In genomic region chr3:125013095-125013494, GRCh38 we compare ENCODE assay signal across 21 cellular contexts.
"Had no signal": no experiment of that assay in that cellular context is flagged by ENCODE, and none has a peak within 500 bp of the region (broad histone marks: within the 10 kb centered on the region; RNA-seq: fewer than 3 reads in every experiment).

No MANE protein-coding gene starts in this region.

- H3K4me3 ChIP-seq: smooth muscle cell, upper lobe of right lung had no signal

- H3K27me3 Mint-ChIP-seq: activated B cell treated with CpG ODN at 0.5 μM for 24 hours; activated CD4-positive, alpha-beta memory T cell treated with anti-CD3 and anti-CD28 coated beads for 36 hours; activated CD8-positive, alpha-beta memory T cell treated with anti-CD3 and anti-CD28 coated beads, Interleukin-2, amount 10 ng/mL, durations not matched to agents 7 days and 5 days; dendritic cell treated with granulocyte-macrophage colony-stimulating factor and Interleukin-4, amounts not matched to agents 40 ng/mL and 50 ng/mL, for 4 days; T-cell had no signal

- H3K27ac Mint-ChIP-seq: activated B cell treated with CpG ODN at 0.5 μM for 24 hours; activated CD4-positive, alpha-beta memory T cell treated with anti-CD3 and anti-CD28 coated beads for 36 hours; activated CD8-positive, alpha-beta memory T cell treated with anti-CD3 and anti-CD28 coated beads, Interleukin-2, amount 10 ng/mL, durations not matched to agents 7 days and 5 days; brain; dendritic cell treated with granulocyte-macrophage colony-stimulating factor and Interleukin-4, amounts not matched to agents 40 ng/mL and 50 ng/mL, for 4 days; T-cell had no signal

- H3K9me3 ChIP-seq: upper lobe of right lung had no signal

- H3K27ac ChIP-seq: upper lobe of right lung had no signal

- H3K4me1 Mint-ChIP-seq: activated B cell treated with CpG ODN at 0.5 μM for 24 hours, brain had no signal

- ATAC-seq: activated CD8-positive, alpha-beta memory T cell treated with anti-CD3 and anti-CD28 coated beads, Interleukin-2, amount 10 ng/mL, durations not matched to agents 7 days and 5 days; sciatic nerve; SK-N-SH treated with all-trans-retinoic acid at 6 μM for 48 hours; T-cell; upper lobe of right lung had no signal

- DNase-seq: activated B cell treated with CpG ODN at 0.5 μM for 24 hours; activated CD4-positive, alpha-beta memory T cell treated with anti-CD3 and anti-CD28 coated beads for 36 hours; activated CD4-positive, alpha-beta T cell treated with anti-CD3 and anti-CD28 coated beads for 4 hours; activated CD8-positive, alpha-beta memory T cell treated with anti-CD3 and anti-CD28 coated beads, Interleukin-2, amount 10 ng/mL, durations not matched to agents 7 days and 5 days; activated naive CD4-positive, alpha-beta T cell; activated T-cell treated with anti-CD3 and anti-CD28 coated beads for 4 hours; anterior cingulate cortex; caudate nucleus; effector CD4-positive, alpha-beta T cell; hippocampal formation; occipital lobe; stimulated activated CD4-positive, alpha-beta T cell treated with anti-CD3 and anti-CD28 coated beads, Interleukin-15, amount 100 ng/mL, for 24 hours; stimulated activated CD8-positive, alpha-beta memory T cell treated with anti-CD3 and anti-CD28 coated beads, Interleukin-4, amount 100 ng/mL, for 48 hours; stimulated activated naive CD4-positive, alpha-beta T cell; T-cell; upper lobe of right lung had no signal

- H3K4me3 Mint-ChIP-seq: activated B cell treated with CpG ODN at 0.5 μM for 24 hours; activated CD4-positive, alpha-beta memory T cell treated with anti-CD3 and anti-CD28 coated beads for 36 hours; activated CD8-positive, alpha-beta memory T cell treated with anti-CD3 and anti-CD28 coated beads, Interleukin-2, amount 10 ng/mL, durations not matched to agents 7 days and 5 days; brain; dendritic cell treated with granulocyte-macrophage colony-stimulating factor and Interleukin-4, amounts not matched to agents 40 ng/mL and 50 ng/mL, for 4 days; T-cell had no signal

- H3K4me2 ChIP-seq: smooth muscle cell had no signal

- H3K27me3 ChIP-seq: upper lobe of right lung had no signal

- H3K9me3 Mint-ChIP-seq: activated B cell treated with CpG ODN at 0.5 μM for 24 hours; activated CD4-positive, alpha-beta memory T cell treated with anti-CD3 and anti-CD28 coated beads for 36 hours; dendritic cell treated with granulocyte-macrophage colony-stimulating factor and Interleukin-4, amounts not matched to agents 40 ng/mL and 50 ng/mL, for 4 days; T-cell had no signal
